In the genomic region with DNA sequence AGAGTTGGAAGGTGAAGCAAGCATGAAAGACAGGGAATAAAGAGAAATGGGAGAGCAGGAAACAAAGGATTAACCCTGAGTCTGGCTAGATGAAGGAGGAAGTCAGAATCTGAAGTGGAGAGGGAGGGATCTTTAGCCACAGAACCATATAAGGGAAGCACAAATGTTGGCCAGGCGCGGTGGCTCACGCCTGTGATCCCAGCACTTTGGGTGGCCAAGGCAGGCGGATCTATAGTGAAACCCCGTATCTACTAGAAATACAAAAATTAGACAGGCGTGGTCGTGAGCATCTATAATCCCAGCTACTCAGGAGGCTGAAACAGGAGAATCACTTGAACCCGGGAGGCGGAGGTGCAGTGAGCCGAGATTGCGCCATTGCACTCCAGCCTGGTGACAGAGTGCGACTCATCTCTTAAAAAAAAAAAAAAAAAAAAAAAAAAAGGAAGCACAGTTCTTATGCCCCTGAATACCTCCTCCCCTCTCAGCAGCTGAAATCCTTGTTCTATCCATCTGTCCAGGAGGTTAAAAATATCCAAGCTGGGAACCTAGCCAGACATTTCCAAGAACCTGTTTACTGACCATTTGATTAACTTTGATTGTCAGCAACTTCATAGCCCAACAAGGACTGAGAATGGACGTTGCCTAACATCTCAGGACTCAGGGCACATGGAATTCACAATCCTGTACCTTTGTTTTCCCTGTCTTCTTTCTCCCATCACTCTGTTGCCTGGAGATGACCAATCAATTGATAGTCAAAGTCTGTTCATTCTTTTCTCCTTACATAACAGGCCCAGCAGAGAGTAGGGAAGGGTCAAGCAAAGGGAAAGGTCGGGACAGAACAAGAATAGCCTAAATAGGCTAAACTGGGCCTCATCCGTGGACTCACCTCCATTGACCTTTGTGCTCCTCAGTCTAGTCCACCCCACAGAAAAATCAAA, we compare ENCODE assay signal across 8 cellular contexts. TPM values are rescaled to one million over a fixed set of nuclear protein-coding genes. Genes with fewer than 3 reads are reported as not detected.
DNase-seq lines count a peak whose midpoint lies in the region; ATAC-seq and TF ChIP-seq lines count a peak whose summit lies in the region.

No MANE protein-coding gene starts in this region.

- H3K4me1 Mint-ChIP-seq in neural crest cell, result peaks cover 23% of the 10 kb centered on the region

- H3K27ac Mint-ChIP-seq in neural crest cell (ENCODE audit: unreplicated experiment), result peak overlapping the region; percentile 91

- DNase-seq in AG08395 (ENCODE audit: low spot score) (peak; percentile 64), HL-60 (ENCODE audit: low read depth in 1 of 2, low spot score in 1 of 2) (peak in 1 of 2 experiments; percentile 84), epithelial cell of proximal tubule (ENCODE audit: low read depth) (peak; percentile 88), neural crest cell (ENCODE audit: low read depth, low spot score) (no peak), NCI-H1694 (lab: John Stamatoyannopoulos, UW) (no peak), posterior cingulate gyrus (no peak)

- intact Hi-C loops in posterior cingulate gyrus (cut with DNase I), result no loop called here

- H3K36me3 Mint-ChIP-seq in neural crest cell (ENCODE audit: low read depth), result no peaks in the 10 kb centered on the region

- peak; percentile 78 for ATAC-seq in SK-N-SH treated with all-trans-retinoic acid at 6 μM for 48 hours
- no peak for ATAC-seq in HG03460 (IDR thresholded peaks at IDR 0.05; ENCODE audit: unreplicated experiment)

- H3K4me3 Mint-ChIP-seq in neural crest cell, result peak overlapping the region; percentile 47

- H3K4me3 ChIP-seq in HL-60 (replicated peaks; ENCODE audit: insufficient read depth, low read length) (peak overlapping the region; percentile 27), epithelial cell of proximal tubule (ENCODE audit: low read depth, low read length) (no peak overlapping the region)

- no peaks in the 10 kb centered on the region for H3K9me3 Mint-ChIP-seq in neural crest cell

- H3K27me3 ChIP-seq in HL-60 (ENCODE audit: insufficient read depth, poor library complexity, severe bottlenecking), result no peaks in the 10 kb centered on the region

- no peaks in the 10 kb centered on the region for H3K27me3 Mint-ChIP-seq in neural crest cell (ENCODE audit: low read depth)

- TF ChIP-seq CTCF in HL-60 (IDR thresholded peaks at IDR 0.05; ENCODE audit: insufficient read depth, low read length) (no peak), epithelial cell of proximal tubule (conservative IDR thresholded peaks at IDR 0.05; ENCODE audit: low read depth, low read length) (no peak), neural crest cell (conservative IDR thresholded peaks at IDR 0.05) (no peak)

- H3K27ac ChIP-seq in HL-60 (replicated peaks), result peak overlapping the region; percentile 79

TF ChIP-seq in SK-N-SH treated with all-trans-retinoic acid at 6 μM for 48 hours, 23 proteins besides CTCF, POLR2A, EP300 and RAD21:
- no peak for TF ChIP-seq TCF4 (CRISPR knock-in tag; IDR thresholded peaks at IDR 0.05; ENCODE audit: borderline replicate concordance)
- TF ChIP-seq, protein P1, sequence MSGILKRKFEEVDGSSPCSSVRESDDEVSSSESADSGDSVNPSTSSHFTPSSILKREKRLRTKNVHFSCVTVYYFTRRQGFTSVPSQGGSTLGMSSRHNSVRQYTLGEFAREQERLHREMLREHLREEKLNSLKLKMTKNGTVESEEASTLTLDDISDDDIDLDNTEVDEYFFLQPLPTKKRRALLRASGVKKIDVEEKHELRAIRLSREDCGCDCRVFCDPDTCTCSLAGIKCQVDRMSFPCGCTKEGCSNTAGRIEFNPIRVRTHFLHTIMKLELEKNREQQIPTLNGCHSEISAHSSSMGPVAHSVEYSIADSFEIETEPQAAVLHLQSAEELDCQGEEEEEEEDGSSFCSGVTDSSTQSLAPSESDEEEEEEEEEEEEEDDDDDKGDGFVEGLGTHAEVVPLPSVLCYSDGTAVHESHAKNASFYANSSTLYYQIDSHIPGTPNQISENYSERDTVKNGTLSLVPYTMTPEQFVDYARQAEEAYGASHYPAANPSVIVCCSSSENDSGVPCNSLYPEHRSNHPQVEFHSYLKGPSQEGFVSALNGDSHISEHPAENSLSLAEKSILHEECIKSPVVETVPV (CRISPR knock-in tag; IDR thresholded peaks at IDR 0.05), result no peak
- no peak for TF ChIP-seq BACH2 (CRISPR knock-in tag; IDR thresholded peaks at IDR 0.05; ENCODE audit: borderline replicate concordance)
- TF ChIP-seq TOX (CRISPR knock-in tag; IDR thresholded peaks at IDR 0.05; ENCODE audit: borderline replicate concordance), result no peak
- peak; percentile 78; the same call in 1 of the 2 replicates for TF ChIP-seq ZNF70 (CRISPR knock-in tag; IDR thresholded peaks at IDR 0.05)
TF ChIP-seq in SK-N-SH treated with all-trans-retinoic acid at 6 μM for 48 hours: peak in this region for 1.

RNA-seq across cellular contexts. Expression of a gene that starts 10.6 kb away (rescaled TPM):
- total RNA-seq in epithelial cell of proximal tubule (22.1 and 198 TPM in 2 replicates), neural crest cell (83.5 and 90.8 TPM in 2 replicates)

RNA-seq across cellular contexts. Expression of a gene that starts 21.3 kb away (rescaled TPM):
- total RNA-seq in epithelial cell of proximal tubule (15.6 and 16.1 TPM in 2 replicates), neural crest cell (14.6 and 15.5 TPM in 2 replicates)

RNA-seq across cellular contexts. Expression of a gene that starts 21.4 kb away (rescaled TPM):
- total RNA-seq in epithelial cell of proximal tubule (0.06 and 0.14 TPM in 2 replicates), neural crest cell (0.49 and 1.2 TPM in 2 replicates)

RNA-seq across cellular contexts. Expression of a gene that starts 28.0 kb away (rescaled TPM):
- total RNA-seq in epithelial cell of proximal tubule, result 22.3 and 32.5 TPM in 2 replicates
- 36.0 and 37.5 TPM in 2 replicates for total RNA-seq in neural crest cell

RNA-seq across cellular contexts. Expression of a gene that starts 35.8 kb away (rescaled TPM):
- total RNA-seq in epithelial cell of proximal tubule, result 0.35 TPM in 1 of 2 replicates, not detected in the other
- not detected in 2 replicates for total RNA-seq in neural crest cell

Comparison
In these comparisons a context has a peak if more than half of its experiments do, and no peak if none do; other contexts are left out.
1. DNase-seq: peak in AG08395 (single experiment) and epithelial cell of proximal tubule (single experiment); none in neural crest cell (single experiment), NCI-H1694 (single experiment) and posterior cingulate gyrus (0 of 10).